Comparison of ENCODE assay signal across 28 cellular contexts in genomic region chr3:39705351-39705900, GRCh38.
DNase-seq lines count a peak whose midpoint lies in the region; ATAC-seq and TF ChIP-seq lines count a peak whose summit lies in the region.
"Had no signal": no experiment of that assay in that cellular context is flagged by ENCODE, and none has a peak within 500 bp of the region (broad histone marks: within the 10 kb centered on the region; RNA-seq: fewer than 3 reads in every experiment).

No MANE protein-coding gene starts in this region.

- in situ Hi-C loops in GM13977 (cut with MboI; ENCODE audit: low pct_unique_long_range_greater_than_20kb, low sequenced_read_pairs, unreplicated experiment): loop anchor here (25.0 kb wide), 1 partner anchor 282 kb away; no protein-coding TSS in a partner anchor

- H3K36me3 Mint-ChIP-seq in GM23338 (ENCODE audit: low read depth): no peaks in the 10 kb centered on the region; the same call in 2 of the 3 replicates

- no peaks in the 10 kb centered on the region for H3K79me2 ChIP-seq in GM23338 (replicated peaks; ENCODE audit: insufficient read depth)

- H4K20me1 ChIP-seq in GM23338 (replicated peaks; ENCODE audit: insufficient read depth): no peaks in the 10 kb centered on the region

- H3K4me1 Mint-ChIP-seq in GM23338: no peaks in the 10 kb centered on the region

- no peaks in the 10 kb centered on the region for H3K27me3 Mint-ChIP-seq in GM23338 (ENCODE audit: insufficient read depth, low read depth, poor library complexity)

- H3K36me3 ChIP-seq in GM23338 (ENCODE audit: insufficient read depth) (no peaks in the 10 kb centered on the region), left lung (no peaks in the 10 kb centered on the region)
- H3K36me3 ChIP-seq: cardiac muscle cell, ovary, Peyer's patch had no signal

- no peak overlapping the region for H3K4me3 ChIP-seq in GM23338
- H3K4me3 ChIP-seq in fibroblast of mammary gland (ENCODE audit: control insufficient read depth, low read depth, low read length): no peak overlapping the region
- H3K4me3 ChIP-seq in skeletal muscle cell (ENCODE audit: low read depth, low read length): no peak overlapping the region
- H3K4me3 ChIP-seq in left lung: no peak overlapping the region
- H3K4me3 ChIP-seq: cardiac muscle cell, coronary artery, ovary, Peyer's patch, smooth muscle cell had no signal

- no peak overlapping the region for H3K4me2 ChIP-seq in GM23338
- H3K4me2 ChIP-seq: smooth muscle cell had no signal

- DNase-seq in GM23338 (ENCODE audit: low spot score) (no peak), amniotic epithelial cell (ENCODE audit: low read depth) (peak; percentile 20), fibroblast of mammary gland (ENCODE audit: low read depth) (peak; percentile 26), skeletal muscle cell (ENCODE audit: low read depth) (peak; percentile 52), GM13977 (ENCODE audit: low spot score) (no peak), left lung (no peak), mucosa of gallbladder (ENCODE audit: low spot score) (no peak)
- DNase-seq: activated CD4-positive, alpha-beta T cell treated with anti-CD3 and anti-CD28 coated beads for 1 hour; activated CD8-positive, alpha-beta T cell treated with anti-CD3 and anti-CD28 coated beads, Interleukin-2, amount 10 ng/mL, durations not matched to agents 7 days and 5 days; activated naive CD4-positive, alpha-beta T cell treated with anti-CD3 and anti-CD28 coated beads, Interleukin-2, amount 50 U/mL, for 16 hours; amygdala; Calu3; DND-41; H7; hippocampal formation; left cardiac atrium; NCI-H1105 treated with DMSO at 0.1 percent for 48 hours; NCI-H1930; NCI-H526; ovary; Peyer's patch; SHP77; stimulated activated naive CD8-positive, alpha-beta T cell treated with anti-CD3 and anti-CD28 coated beads, Interleukin-15, Interleukin-2, amounts not matched to agents 100 U/mL and 50 U/mL, for 24 hours had no signal

- H3K4me3 Mint-ChIP-seq in GM23338: no peak overlapping the region
- H3K4me3 Mint-ChIP-seq: activated CD8-positive, alpha-beta T cell treated with anti-CD3 and anti-CD28 coated beads, Interleukin-2, amount 10 ng/mL, durations not matched to agents 7 days and 5 days; T-helper 2 cell treated with Interferon-gamma antibody and Interleukin-4, amounts not matched to agents 5 μg/mL and 100 μg/mL, for 36 hours had no signal

- no peaks in the 10 kb centered on the region for H3K4me1 ChIP-seq in GM23338 (ENCODE audit: insufficient read depth)
- H3K4me1 ChIP-seq in left lung: no peaks in the 10 kb centered on the region
- H3K4me1 ChIP-seq: Peyer's patch had no signal

- ATAC-seq in GM23338: no peak
- ATAC-seq in HG03159 (IDR thresholded peaks at IDR 0.05; ENCODE audit: unreplicated experiment): no peak
- ATAC-seq in left lung: no peak
- ATAC-seq: activated CD8-positive, alpha-beta T cell treated with anti-CD3 and anti-CD28 coated beads, Interleukin-2, amount 10 ng/mL, durations not matched to agents 7 days and 5 days; left cardiac atrium; stimulated activated naive CD8-positive, alpha-beta T cell treated with anti-CD3 and anti-CD28 coated beads, Interleukin-15, Interleukin-2, amounts not matched to agents 100 U/mL and 50 U/mL, for 24 hours had no signal

- no peaks in the 10 kb centered on the region for H3K9me2 ChIP-seq in GM23338 (ENCODE audit: insufficient read depth)

- no peaks in the 10 kb centered on the region for H3K9me3 Mint-ChIP-seq in GM23338
- H3K9me3 Mint-ChIP-seq: T-helper 2 cell treated with Interferon-gamma antibody and Interleukin-4, amounts not matched to agents 5 μg/mL and 100 μg/mL, for 36 hours had no signal

- H2AFZ ChIP-seq in GM23338: 0 out of 2 replicates have a peak overlapping the region, but pooled peaks have one; percentile 4

- H3K27ac Mint-ChIP-seq in GM23338: no peak overlapping the region
- H3K27ac Mint-ChIP-seq: activated CD8-positive, alpha-beta T cell treated with anti-CD3 and anti-CD28 coated beads, Interleukin-2, amount 10 ng/mL, durations not matched to agents 7 days and 5 days; T-helper 2 cell treated with Interferon-gamma antibody and Interleukin-4, amounts not matched to agents 5 μg/mL and 100 μg/mL, for 36 hours had no signal

- intact Hi-C loops in left lung (cut with DNase I): no loop called here

- H3K9me3 ChIP-seq in left lung: no peaks in the 10 kb centered on the region
- H3K9me3 ChIP-seq: ovary, Peyer's patch had no signal

- H3F3A ChIP-seq in GM23338 (replicated peaks; ENCODE audit: low read depth): no peaks in the 10 kb centered on the region

- no peak for TF ChIP-seq CTCF in GM23338 (conservative IDR thresholded peaks at IDR 0.05; ENCODE audit: low read depth in 2 of 2)
- TF ChIP-seq CTCF in fibroblast of mammary gland (conservative IDR thresholded peaks at IDR 0.05; ENCODE audit: control insufficient read depth, insufficient read depth, low read depth, low read length): no peak
- TF ChIP-seq CTCF in GM13977 (IDR thresholded peaks at IDR 0.05; ENCODE audit: extremely low read depth, insufficient read depth, missing control alignments): no peak
- TF ChIP-seq CTCF in left lung (IDR thresholded peaks at IDR 0.05): no peak

- H3K27ac ChIP-seq in GM23338 (ENCODE audit: low read depth): no peak overlapping the region
- H3K27ac ChIP-seq in left lung: no peak overlapping the region
- H3K27ac ChIP-seq: cardiac muscle cell, coronary artery, ovary, Peyer's patch had no signal

- H3K27me3 ChIP-seq in GM23338 (ENCODE audit: insufficient read depth): no peaks in the 10 kb centered on the region
- H3K27me3 ChIP-seq in left lung: no peaks in the 10 kb centered on the region
- H3K27me3 ChIP-seq: cardiac muscle cell, ovary, Peyer's patch had no signal

TF ChIP-seq in GM23338, 12 proteins besides CTCF, POLR2A, EP300 and RAD21 (continues in another document):
- TF ChIP-seq POLR2AphosphoS5 (IDR thresholded peaks at IDR 0.05; ENCODE audit: low read depth): no peak
- TF ChIP-seq ETS1 (IDR thresholded peaks at IDR 0.05): no peak
- no peak for TF ChIP-seq ZNF462 (CRISPR knock-in tag; IDR thresholded peaks at IDR 0.05)

Comparison
In these comparisons a context has a peak if more than half of its experiments do, and no peak if none do; other contexts are left out.
1. DNase-seq: peak in amniotic epithelial cell (single experiment), fibroblast of mammary gland (single experiment) and skeletal muscle cell (single experiment); none in GM23338 (single experiment), GM13977 (single experiment), left lung (0 of 2) and mucosa of gallbladder (single experiment).